In the genomic region with DNA sequence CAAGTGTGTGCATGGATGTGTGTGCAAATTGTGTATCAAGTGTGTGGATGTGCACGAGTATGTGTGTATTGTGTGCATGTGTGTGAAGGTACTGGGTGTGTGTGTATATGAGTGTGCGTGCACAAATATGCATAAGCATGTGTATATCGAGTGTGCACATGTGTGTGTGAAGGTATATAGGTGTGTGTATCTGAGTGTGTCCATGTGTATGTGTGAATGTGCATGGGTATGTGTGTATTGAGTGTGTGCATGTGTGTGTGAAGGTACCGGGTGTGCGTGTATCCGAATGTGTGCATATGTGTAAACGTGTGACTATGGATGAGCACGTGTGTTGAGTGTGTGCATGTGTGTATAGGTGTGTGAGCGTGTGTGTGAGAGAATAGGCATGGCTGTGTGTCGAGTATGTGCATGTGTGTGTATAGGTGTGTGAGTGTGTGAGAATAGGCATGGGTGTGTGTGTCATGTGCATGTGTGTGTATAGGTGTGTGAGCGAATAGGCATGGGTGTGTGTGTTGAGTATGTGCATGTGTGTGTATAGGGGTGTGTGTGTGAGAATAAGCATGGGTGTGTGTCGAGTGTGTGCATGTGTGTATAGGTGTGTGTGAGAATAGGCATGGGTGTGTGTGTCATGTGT, we compare ENCODE assay signal across 32 cellular contexts. TPM values are rescaled to one million over a fixed set of nuclear protein-coding genes. Genes with fewer than 3 reads are reported as not detected.
"Had no signal": no experiment of that assay in that cellular context is flagged by ENCODE, and none has a peak within 500 bp of the region (broad histone marks: within the 10 kb centered on the region; RNA-seq: fewer than 3 reads in every experiment).

No MANE protein-coding gene starts in this region.

- H3K27ac ChIP-seq: colonic mucosa, esophagus muscularis mucosa, foreskin keratinocyte, gastroesophageal sphincter, heart right ventricle, left ventricle myocardium inferior, lower lobe of right lung, prostate gland, right atrium auricular region, sigmoid colon, stomach, thyroid gland had no signal

- ATAC-seq: foreskin keratinocyte; gastroesophageal sphincter; heart right ventricle; left colon; lower lobe of right lung; naive thymus-derived CD8-positive, alpha-beta T cell; stimulated activated effector memory CD8-positive, alpha-beta T cell treated with anti-CD3 and anti-CD28 coated beads, Interleukin-12 subunit alpha, Interleukin-12 subunit beta, amount 100 ng/mL, for 72 hours had no signal

- H3K4me3 ChIP-seq: colonic mucosa, esophagus muscularis mucosa, gastroesophageal sphincter, heart right ventricle, left ventricle myocardium inferior, lower lobe of right lung, prostate gland, right atrium auricular region, sigmoid colon, stomach, thyroid gland had no signal

- H3K9me3 ChIP-seq: colonic mucosa, esophagus muscularis mucosa, gastroesophageal sphincter, heart right ventricle, left ventricle myocardium inferior, lower lobe of right lung, prostate gland, right atrium auricular region, sigmoid colon, stomach, thyroid gland had no signal

- FAIRE-seq: endothelial cell of umbilical vein, islet of Langerhans had no signal

- H3K27me3 ChIP-seq: colonic mucosa, esophagus muscularis mucosa, foreskin keratinocyte, gastroesophageal sphincter, heart right ventricle, right atrium auricular region, sigmoid colon, stomach, thyroid gland had no signal

- H3K36me3 ChIP-seq: colonic mucosa, gastroesophageal sphincter, heart right ventricle, left ventricle myocardium inferior, lower lobe of right lung, prostate gland, right atrium auricular region, sigmoid colon, stomach, thyroid gland had no signal

- H3K4me1 ChIP-seq: colonic mucosa, esophagus muscularis mucosa, gastroesophageal sphincter, heart right ventricle, left ventricle myocardium inferior, lower lobe of right lung, prostate gland, right atrium auricular region, sigmoid colon, stomach, thyroid gland had no signal

- DNase-seq: colonic mucosa; dermis blood vessel endothelial cell; effector memory CD4-positive, alpha-beta T cell; foreskin keratinocyte; glutamatergic neuron; heart right ventricle; hippocampal formation; kidney glomerular epithelial cell; left colon; left ventricle myocardium inferior; lower lobe of right lung; naive thymus-derived CD8-positive, alpha-beta T cell; nephron progenitor cell; nucleus accumbens; sigmoid colon; stimulated activated CD4-positive, alpha-beta T cell treated with anti-CD3 and anti-CD28 coated beads, Interleukin-2, amount 100 ng/mL, for 24 hours; stimulated activated CD4-positive, alpha-beta T cell treated with anti-CD3 and anti-CD28 coated beads, Interleukin-4, amount 100 ng/mL, for 24 hours; stimulated activated naive CD4-positive, alpha-beta T cell treated with Interleukin-2 at 50 U/mL for 16 hours; stomach; thyroid gland had no signal

RNA-seq across cellular contexts. Expression of a gene that starts 31.4 kb away (rescaled TPM):
- total RNA-seq: dermis blood vessel endothelial cell, endothelial cell of umbilical vein, foreskin keratinocyte, gastroesophageal sphincter, left ventricle myocardium inferior, mesenteric fat pad, myocyte, right atrium auricular region, sigmoid colon, skeletal muscle tissue, subcutaneous adipose tissue had no signal
- polyA plus RNA-seq: endothelial cell of umbilical vein, fibroblast of lung had no signal

RNA-seq across cellular contexts. Expression of a gene that starts 45.5 kb away (rescaled TPM):
- total RNA-seq: naive thymus-derived CD8-positive, alpha-beta T cell; sigmoid colon had no signal
- polyA plus RNA-seq: naive thymus-derived CD8-positive, alpha-beta T cell had no signal
